8 cellular contexts compared by ENCODE assay signal in genomic region chr1:1908506-1908791, GRCh38.
DNase-seq lines count a peak whose midpoint lies in the region; ATAC-seq and TF ChIP-seq lines count a peak whose summit lies in the region.

No MANE protein-coding gene starts in this region.

- H3K27ac Mint-ChIP-seq in activated T-cell treated with anti-CD3 and anti-CD28 coated beads, Interleukin-2, amount 50 U/mL, for 24 hours = peak overlapping the region; percentile 61
- peak overlapping the region in 1 of 2 donors; percentile 93 for H3K27ac Mint-ChIP-seq in effector memory CD8-positive, alpha-beta T cell

- H3K4me3 Mint-ChIP-seq in activated T-cell treated with anti-CD3 and anti-CD28 coated beads, Interleukin-2, amount 50 U/mL, for 24 hours = peak overlapping the region; percentile 70
- H3K4me3 Mint-ChIP-seq in effector memory CD8-positive, alpha-beta T cell = peak overlapping the region; percentile 69 to 79

- no peaks in the 10 kb centered on the region for H3K27me3 ChIP-seq in neuron (ENCODE audit: insufficient read depth, low read length)

- no peak for ATAC-seq in effector memory CD8-positive, alpha-beta T cell (replicated peaks)

- H3K36me3 Mint-ChIP-seq in activated T-cell treated with anti-CD3 and anti-CD28 coated beads, Interleukin-2, amount 50 U/mL, for 24 hours (ENCODE audit: low read depth) = no peaks in the 10 kb centered on the region
- H3K36me3 Mint-ChIP-seq in effector memory CD8-positive, alpha-beta T cell (ENCODE audit: insufficient read depth) = peaks cover 10% of the 10 kb centered on the region

- H3K4me3 ChIP-seq in NB4 (ENCODE audit: low read depth, low read length) (peak overlapping the region; percentile 62), neuron (ENCODE audit: low read length) (peak overlapping the region; percentile 81)

- H3K36me3 ChIP-seq in neuron (ENCODE audit: insufficient read depth, low read length) = no peaks in the 10 kb centered on the region

- peaks cover 13% of the 10 kb centered on the region for H3K4me1 Mint-ChIP-seq in activated T-cell treated with anti-CD3 and anti-CD28 coated beads, Interleukin-2, amount 50 U/mL, for 24 hours (ENCODE audit: low read depth)
- H3K4me1 Mint-ChIP-seq in effector memory CD8-positive, alpha-beta T cell (ENCODE audit: low read depth in 2 of 2) = peaks cover 12 to 18% of the 10 kb centered on the region in 2 donors

- no peak for DNase-seq in activated T-cell treated with anti-CD3 and anti-CD28 coated beads, Interleukin-2, amount 50 U/mL, for 24 hours
- DNase-seq in activated T-cell treated with anti-CD3 and anti-CD28 coated beads, Interleukin-2, amount 50 U/mL, for 1 hour = no peak
- DNase-seq in NB4 (ENCODE audit: low read depth) = no peak
- DNase-seq in effector memory CD8-positive, alpha-beta T cell = no peak
- DNase-seq in NCI-H510A (lab: John Stamatoyannopoulos, UW) = no peak
- DNase-seq in SIG-M5 treated with dmso at 0.1 percent for 504 hours (lab: John Stamatoyannopoulos, UW; ENCODE audit: unreplicated experiment) = no peak
- DNase-seq in NCI-H446 (lab: John Stamatoyannopoulos, UW) = no peak

- TF ChIP-seq CTCF in NB4 (IDR thresholded peaks at IDR 0.05; ENCODE audit: low read depth, low read length) = no peak

- peak overlapping the region; percentile 80 for H2AFZ ChIP-seq in neuron (ENCODE audit: low read depth, low read length)

- H3K4me1 ChIP-seq in neuron (ENCODE audit: insufficient read depth, low read length) = peaks cover 13% of the 10 kb centered on the region

- H3K9me3 Mint-ChIP-seq in activated T-cell treated with anti-CD3 and anti-CD28 coated beads, Interleukin-2, amount 50 U/mL, for 24 hours = no peaks in the 10 kb centered on the region
- H3K9me3 Mint-ChIP-seq in effector memory CD8-positive, alpha-beta T cell = no peaks in the 10 kb centered on the region

- no peaks in the 10 kb centered on the region for H3K27me3 Mint-ChIP-seq in activated T-cell treated with anti-CD3 and anti-CD28 coated beads, Interleukin-2, amount 50 U/mL, for 24 hours
- H3K27me3 Mint-ChIP-seq in effector memory CD8-positive, alpha-beta T cell = peaks cover 0 to 2% of the 10 kb centered on the region in 2 donors

- no peaks in the 10 kb centered on the region for H3K9me3 ChIP-seq in neuron (ENCODE audit: low read length)

- TF ChIP-seq POLR2A in NB4 (IDR thresholded peaks at IDR 0.05; ENCODE audit: extremely low read depth, insufficient read length) = no peak
